In the genomic region with DNA sequence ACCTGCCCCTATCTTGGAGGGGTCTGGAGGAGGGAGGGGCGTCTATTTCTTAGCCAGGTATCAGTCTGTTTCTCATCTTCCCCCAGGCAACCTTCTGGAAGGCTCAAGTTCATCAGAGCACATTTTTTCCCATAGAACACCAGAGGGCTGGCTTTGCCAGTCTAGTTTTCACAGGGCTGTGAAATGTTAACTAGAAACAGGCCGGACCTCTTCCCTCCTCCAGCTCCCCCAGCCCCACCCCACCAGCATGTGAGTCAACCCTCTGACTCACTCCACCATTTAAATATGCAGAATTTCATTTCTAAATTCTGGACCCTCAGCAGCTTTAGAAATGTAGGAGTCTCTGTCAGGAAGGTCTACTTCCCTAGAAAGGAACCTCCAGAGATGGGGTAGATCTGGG, we compare ENCODE assay signal across 18 cellular contexts.
DNase-seq lines count a peak whose midpoint lies in the region; ATAC-seq and TF ChIP-seq lines count a peak whose summit lies in the region.
"Had no signal": no experiment of that assay in that cellular context is flagged by ENCODE, and none has a peak within 500 bp of the region (broad histone marks: within the 10 kb centered on the region; RNA-seq: fewer than 3 reads in every experiment).

No MANE protein-coding gene starts in this region.

- H3K27me3 ChIP-seq in prostate gland (replicated peaks; ENCODE audit: insufficient read depth), result no peaks in the 10 kb centered on the region
- H3K27me3 ChIP-seq: colonic mucosa had no signal

- WGBS in prostate gland, result 38% methylated on average over 2 of the region's 2 CpGs

- no peak for TF ChIP-seq POLR2A in prostate gland (IDR thresholded peaks at IDR 0.05)

- peak; percentile 34 for TF ChIP-seq CTCF in epithelial cell of proximal tubule (conservative IDR thresholded peaks at IDR 0.05; ENCODE audit: low read depth, low read length)
- TF ChIP-seq CTCF in mucosa of descending colon (IDR thresholded peaks at IDR 0.05), result no peak
- no peak for TF ChIP-seq CTCF in prostate gland (IDR thresholded peaks at IDR 0.05)

- no peaks in the 10 kb centered on the region for H3K4me1 ChIP-seq in mucosa of descending colon (ENCODE audit: low read depth)
- H3K4me1 ChIP-seq in prostate gland (replicated peaks), result no peaks in the 10 kb centered on the region
- H3K4me1 ChIP-seq: colonic mucosa, parathyroid adenoma had no signal

- H3K4me3 ChIP-seq in epithelial cell of proximal tubule (ENCODE audit: low read depth, low read length), result no peak overlapping the region
- H3K4me3 ChIP-seq in mucosa of descending colon, result no peak overlapping the region
- H3K4me3 ChIP-seq in prostate gland, result no peak overlapping the region
- H3K4me3 ChIP-seq: colonic mucosa had no signal

- no peaks in the 10 kb centered on the region for H3K9me3 ChIP-seq in mucosa of descending colon
- H3K9me3 ChIP-seq in prostate gland, result no peaks in the 10 kb centered on the region
- H3K9me3 ChIP-seq: colonic mucosa had no signal

- DNase-seq in AG20443 (ENCODE audit: low spot score), result peak; percentile 90
- DNase-seq in MV-4-11 (lab: John Stamatoyannopoulos, UW), result peak; percentile 32
- no peak for DNase-seq in epithelial cell of proximal tubule (ENCODE audit: low read depth)
- no peak for DNase-seq in mucosa of descending colon
- no peak for DNase-seq in ureter (ENCODE audit: low spot score)
- DNase-seq in prostate gland (ENCODE audit: low spot score), result no peak
- no peak for DNase-seq in NCI-H1417 treated with DMSO at 0.1 percent for 48 hours (lab: John Stamatoyannopoulos, UW)
- DNase-seq in T-helper 1 cell, result no peak
- DNase-seq: activated CD4-positive, alpha-beta T cell treated with anti-CD3 and anti-CD28 coated beads, Interleukin-2, amount 50 U/mL, for 48 hours; activated naive CD4-positive, alpha-beta T cell treated with Interleukin-2 at 50 U/mL for 16 hours; C1 segment of cervical spinal cord; colonic mucosa; glutamatergic neuron; mammary epithelial cell; MM.1S; NCI-H2227 treated with DMSO at 0.1 percent for 48 hours; T-helper 17 cell had no signal

- intact Hi-C loops in mucosa of descending colon (cut with DNase I, micrococcal nuclease), result no loop called here
- intact Hi-C loops in prostate gland (cut with DNase I), result no loop called here

- no peak overlapping the region for H3K27ac ChIP-seq in prostate gland
- H3K27ac ChIP-seq: colonic mucosa, parathyroid adenoma had no signal

- H3K36me3 ChIP-seq in mucosa of descending colon (ENCODE audit: low read depth) (no peaks in the 10 kb centered on the region), prostate gland (no peaks in the 10 kb centered on the region)
- H3K36me3 ChIP-seq: colonic mucosa had no signal

- peak; percentile 21 for ATAC-seq in mucosa of descending colon
- ATAC-seq: T-helper 17 cell had no signal

Comparison
In these comparisons a context has a peak if more than half of its experiments do, and no peak if none do; other contexts are left out.
1. DNase-seq: peak in AG20443 (single experiment) and MV-4-11 (single experiment); none in epithelial cell of proximal tubule (single experiment), mucosa of descending colon (0 of 3), ureter (single experiment), prostate gland (single experiment), NCI-H1417 treated with DMSO at 0.1 percent for 48 hours (single experiment) and T-helper 1 cell (0 of 5).